Comparison of ENCODE assay signal across 1 cellular context in genomic region chr15:37111427-37111717, GRCh38.
TF ChIP-seq lines count a peak whose summit lies in the region.

No MANE protein-coding gene starts in this region.

TF ChIP-seq in K562, 482 proteins besides CTCF, POLR2A, EP300 and RAD21 (continued from another document):
- TF ChIP-seq THRA (IDR thresholded peaks at IDR 0.05): no peak
